15 cellular contexts compared by ENCODE assay signal in the genomic region with DNA sequence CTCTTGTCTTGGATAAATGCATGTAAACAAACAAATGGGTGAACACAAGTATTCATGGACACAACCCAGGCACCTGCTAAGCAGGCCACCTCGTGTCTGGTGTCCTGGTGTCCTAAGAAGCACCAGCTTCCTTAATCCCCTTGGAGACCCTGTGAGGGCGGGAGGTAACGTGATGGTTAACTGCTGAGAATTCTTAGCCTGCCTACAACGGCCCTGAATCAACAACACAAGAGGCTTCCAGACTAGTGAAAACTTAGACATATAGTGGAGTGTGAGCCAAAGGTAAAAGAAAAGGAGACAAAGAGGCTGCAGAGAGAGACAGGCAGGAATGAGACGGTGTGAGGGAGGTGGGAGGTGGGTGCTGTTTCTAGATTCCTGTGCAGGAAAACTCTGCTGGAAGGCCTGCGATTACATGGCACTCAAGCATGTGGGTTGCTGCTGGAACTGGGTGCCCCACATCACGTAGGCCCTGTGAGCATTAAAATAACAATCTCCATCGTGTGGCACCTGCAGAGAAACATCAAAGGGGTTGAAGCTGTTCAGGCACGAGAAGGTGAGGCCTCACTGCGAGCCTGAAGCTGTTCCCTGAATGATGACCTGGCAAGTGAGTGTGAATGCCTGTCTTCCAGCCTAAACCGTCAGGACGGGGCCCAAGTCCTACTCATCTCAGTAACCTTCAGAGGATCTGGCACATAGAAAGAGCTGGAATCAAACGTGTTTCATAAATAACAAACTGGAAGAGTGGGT.
"Had no signal": no experiment of that assay in that cellular context is flagged by ENCODE, and none has a peak within 500 bp of the region (broad histone marks: within the 10 kb centered on the region; RNA-seq: fewer than 3 reads in every experiment).

No MANE protein-coding gene starts in this region.

- H3K4me3 ChIP-seq: dorsolateral prefrontal cortex, gastrocnemius medialis, suprapubic skin, upper lobe of right lung had no signal

- H3K36me3 Mint-ChIP-seq: activated naive CD4-positive, alpha-beta T cell treated with anti-CD3 and anti-CD28 coated beads, Interleukin-2, amount 50 U/mL, for 24 hours had no signal

- H3K9me3 Mint-ChIP-seq: activated naive CD4-positive, alpha-beta T cell treated with anti-CD3 and anti-CD28 coated beads, Interleukin-2, amount 50 U/mL, for 24 hours had no signal

- H3K27ac ChIP-seq: dorsolateral prefrontal cortex, gastrocnemius medialis, suprapubic skin, upper lobe of right lung had no signal

- H3K4me3 Mint-ChIP-seq: activated naive CD4-positive, alpha-beta T cell treated with anti-CD3 and anti-CD28 coated beads, Interleukin-2, amount 50 U/mL, for 24 hours had no signal

- DNase-seq: activated CD4-positive, alpha-beta T cell treated with anti-CD3 and anti-CD28 coated beads, Interleukin-2, amount 50 U/mL, for 4 hours; activated CD4-positive, CD25-positive, alpha-beta regulatory T cell treated with anti-CD3 and anti-CD28 coated beads, Interleukin-2, amount 50 U/mL, for 72 hours; activated effector memory CD4-positive, alpha-beta T cell treated with Interleukin-2 at 50 U/mL for 16 hours; activated T-cell treated with anti-CD3 and anti-CD28 coated beads, Interleukin-2, amount 50 U/mL, for 1 hour; gastrocnemius medialis; midbrain; naive B cell; nucleus accumbens; stimulated activated CD4-positive, alpha-beta T cell treated with anti-CD3 and anti-CD28 coated beads, Interleukin-2, amount 100 ng/mL, for 48 hours; stimulated activated naive CD4-positive, alpha-beta T cell treated with Interleukin-2 at 50 U/mL for 16 hours; upper lobe of right lung had no signal

- H3K27ac Mint-ChIP-seq: activated naive CD4-positive, alpha-beta T cell treated with anti-CD3 and anti-CD28 coated beads, Interleukin-2, amount 50 U/mL, for 24 hours; naive B cell had no signal

- FAIRE-seq: endometrium had no signal

- H3K9me3 ChIP-seq: gastrocnemius medialis, suprapubic skin, upper lobe of right lung had no signal

- H3K4me1 ChIP-seq: gastrocnemius medialis had no signal

- H3K27me3 ChIP-seq: dorsolateral prefrontal cortex, gastrocnemius medialis, suprapubic skin, upper lobe of right lung had no signal

- H3K36me3 ChIP-seq: gastrocnemius medialis, suprapubic skin, upper lobe of right lung had no signal

- ATAC-seq: gastrocnemius medialis, upper lobe of right lung had no signal

- H3K4me1 Mint-ChIP-seq: activated naive CD4-positive, alpha-beta T cell treated with anti-CD3 and anti-CD28 coated beads, Interleukin-2, amount 50 U/mL, for 24 hours had no signal
